12 cellular contexts compared by ENCODE assay signal in the genomic region with DNA sequence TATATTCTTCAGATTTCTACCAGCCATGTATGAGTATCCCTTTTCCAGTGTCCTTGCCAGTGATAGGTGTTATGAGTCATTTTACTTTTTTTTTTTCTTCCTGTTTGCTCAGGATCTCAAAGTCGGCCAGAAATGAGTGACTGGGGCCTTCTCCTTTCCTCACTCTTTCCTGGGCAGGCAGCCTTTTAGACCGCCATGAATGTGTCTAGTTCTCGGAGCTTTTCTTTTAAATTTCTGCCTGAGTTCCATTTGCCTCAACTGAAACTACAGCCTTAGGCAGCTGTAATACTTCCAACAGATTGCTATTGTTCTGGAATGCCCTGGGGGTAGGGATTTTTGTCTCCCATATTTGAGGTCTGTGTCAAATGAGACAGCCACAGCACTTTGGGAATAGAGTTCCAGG.
DNase-seq lines count a peak whose midpoint lies in the region; ATAC-seq and TF ChIP-seq lines count a peak whose summit lies in the region.
"Had no signal": no experiment of that assay in that cellular context is flagged by ENCODE, and none has a peak within 500 bp of the region (broad histone marks: within the 10 kb centered on the region; RNA-seq: fewer than 3 reads in every experiment).

No MANE protein-coding gene starts in this region.

- ATAC-seq in HG03378 (IDR thresholded peaks at IDR 0.05; ENCODE audit: unreplicated experiment) = no peak
- ATAC-seq: GM23338 had no signal

- H3K4me1 ChIP-seq in mammary epithelial cell (ENCODE audit: insufficient read depth, low read length) = peaks cover 13% of the 10 kb centered on the region
- H3K4me1 ChIP-seq in colonic mucosa = peaks cover 2% of the 10 kb centered on the region

- WGBS in mammary epithelial cell (ENCODE audit: low coverage, missing lambda C conversion rate) = 47% methylated on average over 3 of the region's 3 CpGs

- no peaks in the 10 kb centered on the region for H3K27me3 ChIP-seq in mammary epithelial cell (ENCODE audit: insufficient read depth, low read length)
- H3K27me3 ChIP-seq in colonic mucosa = no peaks in the 10 kb centered on the region

- in situ Hi-C loops in mammary epithelial cell (cut with MboI; ENCODE audit: low sequenced_read_pairs in 2 of 2) = no loop called here

- H3K4me2 ChIP-seq in mammary epithelial cell (ENCODE audit: insufficient read depth, low read depth, low read length) = peak overlapping the region; percentile 65
- H3K4me2 ChIP-seq: GM23338 had no signal

- H3K79me2 ChIP-seq in mammary epithelial cell (ENCODE audit: insufficient read depth, low read length) = peaks cover 5% of the 10 kb centered on the region

- POLR2A ChIA-PET in GM10248 (lab: Yijun Ruan, JAX) = no interaction called here

- H3K27ac ChIP-seq in mammary epithelial cell (ENCODE audit: insufficient read depth, low read depth, low read length) (peak overlapping the region; percentile 47), colonic mucosa (no peak overlapping the region)

- DNase-seq in AG10803 (ENCODE audit: low read depth) = peak; percentile 58
- DNase-seq in LoVo (ENCODE audit: low spot score) = peak; percentile 31
- DNase-seq in mammary epithelial cell = peak; percentile 62
- DNase-seq in kidney glomerular epithelial cell (lab: John Stamatoyannopoulos, UW) = peak; percentile 23
- DNase-seq in colonic mucosa = no peak
- DNase-seq in retina = no peak
- DNase-seq in GM10248 (ENCODE audit: extremely low spot score) = no peak
- DNase-seq: activated CD4-positive, alpha-beta memory T cell treated with anti-CD3 and anti-CD28 coated beads for 36 hours; CD4-positive, CD25-positive, alpha-beta regulatory T cell; NCI-H1694 had no signal

- TF ChIP-seq CTCF in AG10803 (conservative IDR thresholded peaks at IDR 0.05; ENCODE audit: low read length) (no peak), mammary epithelial cell (conservative IDR thresholded peaks at IDR 0.05 in 1 of 2, IDR thresholded peaks at IDR 0.05 in 1 of 2; ENCODE audit: extremely low read depth in 1 of 2, insufficient read depth in 1 of 2, low read depth in 1 of 2, low read length in 2 of 2) (no peak), colonic mucosa (IDR thresholded peaks at IDR 0.05) (no peak), GM10248 (IDR thresholded peaks at IDR 0.05; ENCODE audit: control extremely low read depth, extremely low read depth, low read depth, missing control alignments) (no peak)

- dilution Hi-C loops in mammary epithelial cell (cut with HindIII; ENCODE audit: low sequenced_read_pairs) = no loop called here

- H3K9ac ChIP-seq in mammary epithelial cell (ENCODE audit: insufficient read depth, low read length) = no peak overlapping the region
- no peak overlapping the region for H3K9ac ChIP-seq in colonic mucosa (ENCODE audit: low read depth in 2 of 2, low read length in 2 of 2)

- H3K4me3 ChIP-seq in AG10803 (ENCODE audit: low read length) (no peak overlapping the region), mammary epithelial cell (replicated peaks in 1 of 3; ENCODE audit: insufficient read depth in 1 of 3, low read depth in 2 of 3, low read length in 3 of 3) (no peak overlapping the region), colonic mucosa (no peak overlapping the region)
- H3K4me3 ChIP-seq: GM23338 had no signal

- CTCF ChIA-PET in mammary epithelial cell (lab: Charles Lee; ENCODE audit: low non-redundant PET) = no interaction called here
- CTCF ChIA-PET in GM10248 (lab: Yijun Ruan, JAX) = interaction anchor here (1.4 kb wide), 1 partner anchor 29 kb away, joined by 4 read pairs; no protein-coding TSS in a partner anchor

- H3K9me3 ChIP-seq in mammary epithelial cell (replicated peaks; ENCODE audit: insufficient read depth, low read length) (no peaks in the 10 kb centered on the region), colonic mucosa (no peaks in the 10 kb centered on the region)

- no TSS peak for BruUV-seq in mammary epithelial cell (replicated peaks; lab: Mats Ljungman, UMichigan)

- H4K20me1 ChIP-seq in mammary epithelial cell (ENCODE audit: insufficient read depth, low read length) = no peaks in the 10 kb centered on the region

- peaks cover 2% of the 10 kb centered on the region for H3K36me3 ChIP-seq in mammary epithelial cell (ENCODE audit: insufficient read depth, low read length)
- H3K36me3 ChIP-seq in colonic mucosa = no peaks in the 10 kb centered on the region

- intact Hi-C loops in mammary epithelial cell (cut with micrococcal nuclease) = loop anchor here (5.0 to 10.0 kb wide), 2 partner anchors 203 to 321 kb away; no protein-coding TSS in a partner anchor
- intact Hi-C loops in colonic mucosa (cut with DNase I) = loop anchor here (5.0 kb wide), 1 partner anchor 431 kb away; no protein-coding TSS in a partner anchor

- H2AFZ ChIP-seq in mammary epithelial cell (ENCODE audit: low read depth, low read length) = peak overlapping the region; percentile 58
- H2AFZ ChIP-seq: GM23338 had no signal

Comparison
In these comparisons a context has a peak if more than half of its experiments do, and no peak if none do; other contexts are left out.
1. DNase-seq: peak in AG10803 (single experiment), LoVo (single experiment), mammary epithelial cell (single experiment) and kidney glomerular epithelial cell (single experiment); none in colonic mucosa (single experiment), retina (single experiment) and GM10248 (single experiment).